17 cellular contexts compared by ENCODE assay signal in genomic region chr22:40405178-40406062, GRCh38. TPM values are rescaled to one million over a fixed set of nuclear protein-coding genes. Genes with fewer than 3 reads are reported as not detected.
DNase-seq lines count a peak whose midpoint lies in the region; ATAC-seq, FAIRE-seq and TF ChIP-seq lines count a peak whose summit lies in the region.
"Had no signal": no experiment of that assay in that cellular context is flagged by ENCODE, and none has a peak within 500 bp of the region (broad histone marks: within the 10 kb centered on the region; RNA-seq: fewer than 3 reads in every experiment).

No MANE protein-coding gene starts in this region.

- H3K4me2 ChIP-seq in A549 (no peak overlapping the region), IMR-90 (ENCODE audit: low read depth, low read length) (no peak overlapping the region), trophoblast cell (ENCODE audit: low read length) (no peak overlapping the region)

- H2BK5ac ChIP-seq in IMR-90 (ENCODE audit: low read depth, low read length, poor library complexity, severe bottlenecking) (no peak overlapping the region), trophoblast cell (ENCODE audit: low read depth, low read length, poor library complexity) (no peak overlapping the region)

- H4K8ac ChIP-seq in IMR-90 (ENCODE audit: low read depth in 2 of 2, low read length in 2 of 2) = no peak overlapping the region
- H4K8ac ChIP-seq in trophoblast cell (ENCODE audit: low read depth, low read length) = no peak overlapping the region

- H2BK15ac ChIP-seq in IMR-90 (ENCODE audit: low read depth, low read length) = no peak overlapping the region

- peaks cover 27% of the 10 kb centered on the region for H3K4me1 Mint-ChIP-seq in activated CD4-positive, alpha-beta T cell treated with anti-CD3 and anti-CD28 coated beads, Interleukin-2, amount 10 ng/mL, durations not matched to agents 24 days and 14 days

- TF ChIP-seq EP300 in A549 (IDR thresholded peaks at IDR 0.05) = no peak

- POLR2A ChIA-PET in A549 (lab: Yijun Ruan, JAX) = no interaction called here
- POLR2A ChIA-PET in IMR-90 (lab: Charles Lee; ENCODE audit: unreplicated experiment) = no interaction called here

- DNase-seq in A549 (ENCODE audit: low read depth in 1 of 2, low spot score in 1 of 2) = no peak
- DNase-seq in IMR-90 = no peak
- no peak for DNase-seq in trophoblast cell
- no peak for DNase-seq in activated CD4-positive, alpha-beta T cell treated with anti-CD3 and anti-CD28 coated beads, Interleukin-2, amount 10 ng/mL, durations not matched to agents 24 days and 14 days
- DNase-seq: ACHN; CD4-positive, alpha-beta memory T cell; GOT3; Kasumi-1; NCI-H1930; NCI-H2171 treated with DMSO at 0.1 percent for 48 hours; NCI-H510A; Peyer's patch; SJCRH30 had no signal

- peak; percentile 4 to 5; a peak in 2 of 6 replicates for ATAC-seq in A549
- ATAC-seq in IMR-90 (ENCODE audit: low read depth) = no peak
- no peak for ATAC-seq in HG02852 (IDR thresholded peaks at IDR 0.05; ENCODE audit: unreplicated experiment)
- ATAC-seq in HG03175 (IDR thresholded peaks at IDR 0.05; ENCODE audit: unreplicated experiment) = no peak

- TF ChIP-seq POLR2A in A549 (IDR thresholded peaks at IDR 0.05; ENCODE audit: low read length) = no peak
- TF ChIP-seq POLR2A in IMR-90 (IDR thresholded peaks at IDR 0.05; ENCODE audit: low read depth, low read length) = no peak

- in situ Hi-C loops in IMR-90 (cut with MboI; ENCODE audit: low sequenced_read_pairs) = no loop called here

- peaks cover 12% of the 10 kb centered on the region; the same call in 1 of the 2 replicates for H3K9me1 ChIP-seq in IMR-90 (ENCODE audit: insufficient read depth, low read length)

- H3K56ac ChIP-seq in IMR-90 (ENCODE audit: extremely low read depth, insufficient read depth, low read length) = no peak overlapping the region

- H3K18ac ChIP-seq in IMR-90 (ENCODE audit: low read depth, low read length) (no peak overlapping the region), trophoblast cell (ENCODE audit: low read length) (no peak overlapping the region)

- H4K91ac ChIP-seq in IMR-90 (ENCODE audit: insufficient read depth, low read depth, low read length) (no peak overlapping the region), trophoblast cell (ENCODE audit: low read depth, low read length) (no peak overlapping the region)

- no peak overlapping the region for H3K27ac Mint-ChIP-seq in activated CD4-positive, alpha-beta T cell treated with anti-CD3 and anti-CD28 coated beads, Interleukin-2, amount 10 ng/mL, durations not matched to agents 24 days and 14 days

- H2BK120ac ChIP-seq in IMR-90 (ENCODE audit: low read depth, low read length) = no peak overlapping the region
- no peak overlapping the region for H2BK120ac ChIP-seq in trophoblast cell (ENCODE audit: insufficient read depth, low read length, poor library complexity)

- H3K9me3 Mint-ChIP-seq in activated CD4-positive, alpha-beta T cell treated with anti-CD3 and anti-CD28 coated beads, Interleukin-2, amount 10 ng/mL, durations not matched to agents 24 days and 14 days = no peaks in the 10 kb centered on the region

- H3K36me3 Mint-ChIP-seq in activated CD4-positive, alpha-beta T cell treated with anti-CD3 and anti-CD28 coated beads, Interleukin-2, amount 10 ng/mL, durations not matched to agents 24 days and 14 days (ENCODE audit: low read depth) = peaks cover 47% of the 10 kb centered on the region

- no peak for TF ChIP-seq RAD21 in A549 (conservative IDR thresholded peaks at IDR 0.05 in 1 of 2, IDR thresholded peaks at IDR 0.05 in 1 of 2)
- TF ChIP-seq RAD21 in IMR-90 (IDR thresholded peaks at IDR 0.05; ENCODE audit: low read length) = no peak

- H4K12ac ChIP-seq in trophoblast cell (ENCODE audit: low read depth, low read length) = peak overlapping the region; percentile 15

- H3K27ac ChIP-seq in A549 (no peak overlapping the region), IMR-90 (ENCODE audit: insufficient read depth, low read length) (no peak overlapping the region), cingulate gyrus (ENCODE audit: low read depth, low read length) (peak overlapping the region; percentile 8), trophoblast cell (ENCODE audit: low read depth, low read length) (no peak overlapping the region)
- H3K27ac ChIP-seq: Peyer's patch, SJCRH30 had no signal

- BruUV-seq in IMR-90 (replicated peaks; lab: Mats Ljungman, UMichigan) = no TSS peak

- H3K23ac ChIP-seq in IMR-90 (ENCODE audit: low read depth, low read length) (no peak overlapping the region), trophoblast cell (ENCODE audit: low read length) (no peak overlapping the region)

- no peak overlapping the region for H4K5ac ChIP-seq in IMR-90 (ENCODE audit: low read depth, low read length)

- 0 out of 3 replicates have a peak, but pooled peaks cover 3% of the 10 kb centered on the region for H3K4me1 ChIP-seq in A549
- H3K4me1 ChIP-seq in IMR-90 (ENCODE audit: control insufficient read depth, insufficient read depth, low read length) = peaks cover 3% of the 10 kb centered on the region; the same call in 1 of the 2 replicates
- peaks cover 0 to under 1% of the 10 kb centered on the region in 2 experiments for H3K4me1 ChIP-seq in trophoblast cell (ENCODE audit: control insufficient read depth in 1 of 2, insufficient read depth in 2 of 2, low read length in 2 of 2)
- H3K4me1 ChIP-seq: SJCRH30 had no signal

- H4K20me1 ChIP-seq in IMR-90 (ENCODE audit: insufficient read depth, low read length) = peaks cover 23% of the 10 kb centered on the region

- CTCF ChIA-PET in A549 (lab: Yijun Ruan, JAX) = interaction anchor here (0.5 to 2.1 kb wide), 2 partner anchors 277 to 326 kb away, joined by 3 to 5 read pairs; no protein-coding TSS in a partner anchor
- CTCF ChIA-PET in IMR-90 (lab: Yijun Ruan, JAX) = no interaction called here

- TF ChIP-seq CTCF in A549 (IDR thresholded peaks at IDR 0.05) (no peak), IMR-90 (conservative IDR thresholded peaks at IDR 0.05; ENCODE audit: low read depth, low read length) (no peak)

- no peaks in the 10 kb centered on the region for H3K27me3 Mint-ChIP-seq in activated CD4-positive, alpha-beta T cell treated with anti-CD3 and anti-CD28 coated beads, Interleukin-2, amount 10 ng/mL, durations not matched to agents 24 days and 14 days
- H3K27me3 Mint-ChIP-seq: CD4-positive, alpha-beta memory T cell had no signal

- H3K27me3 ChIP-seq in IMR-90 (ENCODE audit: control insufficient read depth, insufficient read depth, low read length) (no peaks in the 10 kb centered on the region), trophoblast cell (ENCODE audit: insufficient read depth, low read length) (no peaks in the 10 kb centered on the region)
- H3K27me3 ChIP-seq: Peyer's patch, SJCRH30 had no signal

- H3K9ac ChIP-seq in IMR-90 (ENCODE audit: low read depth, low read length) (no peak overlapping the region), trophoblast cell (ENCODE audit: low read length) (no peak overlapping the region)

- H3K79me1 ChIP-seq in IMR-90 (ENCODE audit: low read depth in 1 of 2, low read length in 2 of 2) (peaks cover 30 to 37% of the 10 kb centered on the region in 2 experiments), trophoblast cell (ENCODE audit: low read length) (no peaks in the 10 kb centered on the region)

- H2AFZ ChIP-seq in IMR-90 (replicated peaks; ENCODE audit: low read length, poor library complexity) (peak overlapping the region; percentile 63), trophoblast cell (ENCODE audit: insufficient read depth, low read length, poor library complexity) (no peak overlapping the region)

- H3K14ac ChIP-seq in IMR-90 (replicated peaks; ENCODE audit: low read depth, low read length) = no peak overlapping the region
- no peak overlapping the region for H3K14ac ChIP-seq in trophoblast cell (ENCODE audit: low read length)

- H2AK5ac ChIP-seq in IMR-90 (ENCODE audit: low read depth, low read length) (no peak overlapping the region), trophoblast cell (ENCODE audit: low read length) (no peak overlapping the region)

- no peak overlapping the region for H3K4me3 Mint-ChIP-seq in activated CD4-positive, alpha-beta T cell treated with anti-CD3 and anti-CD28 coated beads, Interleukin-2, amount 10 ng/mL, durations not matched to agents 24 days and 14 days
- H3K4me3 Mint-ChIP-seq: CD4-positive, alpha-beta memory T cell had no signal

- no peak overlapping the region for H3K4ac ChIP-seq in IMR-90 (ENCODE audit: low read depth, low read length)
- H3K4ac ChIP-seq in trophoblast cell (ENCODE audit: low read depth, low read length) = no peak overlapping the region

- intact Hi-C loops in IMR-90 (cut with micrococcal nuclease) = no loop called here
- intact Hi-C loops in activated CD4-positive, alpha-beta T cell treated with anti-CD3 and anti-CD28 coated beads, Interleukin-2, amount 10 ng/mL, durations not matched to agents 24 days and 14 days (cut with micrococcal nuclease) = no loop called here

- no peak overlapping the region for H2BK20ac ChIP-seq in IMR-90 (ENCODE audit: low read depth, low read length)

- H3K79me2 ChIP-seq in trophoblast cell (ENCODE audit: control insufficient read depth, insufficient read depth, low read length, poor library complexity) = no peaks in the 10 kb centered on the region

- H3K36me3 ChIP-seq in IMR-90 (ENCODE audit: control insufficient read depth, insufficient read depth, low read length) (peaks cover 85% of the 10 kb centered on the region), trophoblast cell (ENCODE audit: control insufficient read depth in 1 of 2, insufficient read depth in 2 of 2, low read length in 2 of 2) (peaks cover 80 to 90% of the 10 kb centered on the region in 2 experiments)

- H3K9me3 ChIP-seq in A549 (no peaks in the 10 kb centered on the region), IMR-90 (ENCODE audit: control insufficient read depth, insufficient read depth, low read length) (no peaks in the 10 kb centered on the region), trophoblast cell (ENCODE audit: insufficient read depth, low read depth, low read length) (peaks cover 2% of the 10 kb centered on the region)
- H3K9me3 ChIP-seq: Peyer's patch, SJCRH30 had no signal

- H2BK12ac ChIP-seq in trophoblast cell (ENCODE audit: low read length) = no peak overlapping the region

- dilution Hi-C loops in IMR-90 (cut with HindIII; ENCODE audit: low sequenced_read_pairs, unreplicated experiment) = no loop called here

- H2AK9ac ChIP-seq in IMR-90 (replicated peaks; ENCODE audit: low read depth, low read length, poor library complexity) = peak overlapping the region; percentile 18

- no peak overlapping the region for H3K4me3 ChIP-seq in A549
- no peak overlapping the region for H3K4me3 ChIP-seq in IMR-90 (ENCODE audit: insufficient read depth, low read depth, low read length)
- H3K4me3 ChIP-seq in trophoblast cell (ENCODE audit: low read depth, low read length) = no peak overlapping the region
- H3K4me3 ChIP-seq: Peyer's patch, SJCRH30 had no signal

- FAIRE-seq in A549 (lab: Jason Lieb, UNC) = no peak
- FAIRE-seq: D721Med had no signal

- WGBS in A549 (ENCODE audit: missing lambda C conversion rate) = 92% methylated on average over 12 of the region's 28 CpGs
- WGBS in IMR-90 (ENCODE audit: extremely low coverage in 2 of 2, insufficient read length in 1 of 2), 2 experiments = 92% methylated on average over 8 of the region's 28 CpGs; no CpG with 5 or more reads in 1 of the 2 experiments
- WGBS in trophoblast cell (ENCODE audit: extremely low coverage, insufficient coverage, insufficient read length) = no CpG with 5 or more reads among the region's 28 CpGs

RNA-seq across cellular contexts. Expression of gene SGSM3, which starts 35.0 kb away (rescaled TPM):
- 18.6 and 20.4 TPM in 2 replicates for polyA plus RNA-seq in A549 (2011; rRNA removed)
- 23.1 and 27.4 TPM in 2 replicates for polyA plus RNA-seq in A549 (2012; cell fraction: cytosol; rRNA removed)
- polyA plus RNA-seq in A549 (2012; cell fraction: nucleus; rRNA removed) = 185 and 253 TPM in 2 replicates
- polyA plus RNA-seq in A549 (2017; fragmentation: RNase III; extraction: RNeasy Plus Mini Kit Qiagen cat#74134 plus additional on column Dnase treatment) = 22.0 to 24.8 TPM (median 24.7 TPM) in 3 replicates
- polyA minus RNA-seq in A549 (2011; rRNA and poly(A)+ RNA removed) = 15.0 and 19.7 TPM in 2 replicates
- 36.4 and 47.5 TPM in 2 replicates for total RNA-seq in IMR-90 (2012; rRNA removed)
- 90.1 and 97.4 TPM in 2 replicates for polyA plus RNA-seq in IMR-90 (2012; rRNA removed)
- polyA plus RNA-seq in IMR-90 (2012; cell fraction: cytosol; rRNA removed) = 53.3 and 63.2 TPM in 2 replicates
- polyA plus RNA-seq in IMR-90 (2012; cell fraction: nucleus; rRNA removed; ENCODE audit: low replicate concordance) = 505 and 1,239 TPM in 2 replicates
- 49.6 and 51.5 TPM in 2 replicates for polyA plus RNA-seq in trophoblast cell (2013)
- total RNA-seq in activated CD4-positive, alpha-beta T cell treated with anti-CD3 and anti-CD28 coated beads, Interleukin-2, amount 10 ng/mL, durations not matched to agents 24 days and 14 days = 38.0 and 45.5 TPM in 2 replicates

RNA-seq across cellular contexts. Expression of gene ADSL, which starts 59.1 kb away (rescaled TPM):
- 126 TPM in 2 replicates for polyA plus RNA-seq in A549 (2011; rRNA removed)
- 117 and 119 TPM in 2 replicates for polyA plus RNA-seq in A549 (2012; cell fraction: cytosol; rRNA removed)
- 113 and 136 TPM in 2 replicates for polyA plus RNA-seq in A549 (2012; cell fraction: nucleus; rRNA removed)
- polyA plus RNA-seq in A549 (2017; fragmentation: RNase III; extraction: RNeasy Plus Mini Kit Qiagen cat#74134 plus additional on column Dnase treatment) = 85.6 to 105 TPM (median 87.6 TPM) in 3 replicates
- 113 and 114 TPM in 2 replicates for polyA minus RNA-seq in A549 (2011; rRNA and poly(A)+ RNA removed)
- 181 and 229 TPM in 2 replicates for total RNA-seq in IMR-90 (2012; rRNA removed)
- 89.8 and 93.6 TPM in 2 replicates for polyA plus RNA-seq in IMR-90 (2012; rRNA removed)
- polyA plus RNA-seq in IMR-90 (2012; cell fraction: cytosol; rRNA removed) = 54.2 and 95.4 TPM in 2 replicates
- 84.2 and 143 TPM in 2 replicates for polyA plus RNA-seq in IMR-90 (2012; cell fraction: nucleus; rRNA removed; ENCODE audit: low replicate concordance)
- polyA plus RNA-seq in trophoblast cell (2013) = 46.5 and 47.6 TPM in 2 replicates
- total RNA-seq in activated CD4-positive, alpha-beta T cell treated with anti-CD3 and anti-CD28 coated beads, Interleukin-2, amount 10 ng/mL, durations not matched to agents 24 days and 14 days = 172 and 173 TPM in 2 replicates

Comparison
In these comparisons a context has a peak if more than half of its experiments do, and no peak if none do; other contexts are left out.
1. ATAC-seq: peak in A549 (2 of 2); none in IMR-90 (single experiment), HG02852 (single experiment) and HG03175 (single experiment).